1 cellular context compared by ENCODE assay signal in genomic region chr18:36761186-36761698, GRCh38.
TF ChIP-seq lines count a peak whose summit lies in the region.

No MANE protein-coding gene starts in this region.

TF ChIP-seq in WTC11, 78 proteins besides CTCF, POLR2A, EP300 and RAD21 (continued from another document):
- TF ChIP-seq IRF1 (CRISPR knock-in tag; IDR thresholded peaks at IDR 0.05) (no peak), ZNF671 (CRISPR knock-in tag; IDR thresholded peaks at IDR 0.05) (no peak), FOXJ3 (CRISPR knock-in tag; IDR thresholded peaks at IDR 0.05; ENCODE audit: borderline replicate concordance) (no peak), NR3C1 (CRISPR knock-in tag; conservative IDR thresholded peaks at IDR 0.05; ENCODE audit: low read depth) (no peak), ESRRA (CRISPR knock-in tag; IDR thresholded peaks at IDR 0.05; ENCODE audit: borderline replicate concordance) (no peak)
